ENCODE assay signal across 9 cellular contexts in the genomic region with DNA sequence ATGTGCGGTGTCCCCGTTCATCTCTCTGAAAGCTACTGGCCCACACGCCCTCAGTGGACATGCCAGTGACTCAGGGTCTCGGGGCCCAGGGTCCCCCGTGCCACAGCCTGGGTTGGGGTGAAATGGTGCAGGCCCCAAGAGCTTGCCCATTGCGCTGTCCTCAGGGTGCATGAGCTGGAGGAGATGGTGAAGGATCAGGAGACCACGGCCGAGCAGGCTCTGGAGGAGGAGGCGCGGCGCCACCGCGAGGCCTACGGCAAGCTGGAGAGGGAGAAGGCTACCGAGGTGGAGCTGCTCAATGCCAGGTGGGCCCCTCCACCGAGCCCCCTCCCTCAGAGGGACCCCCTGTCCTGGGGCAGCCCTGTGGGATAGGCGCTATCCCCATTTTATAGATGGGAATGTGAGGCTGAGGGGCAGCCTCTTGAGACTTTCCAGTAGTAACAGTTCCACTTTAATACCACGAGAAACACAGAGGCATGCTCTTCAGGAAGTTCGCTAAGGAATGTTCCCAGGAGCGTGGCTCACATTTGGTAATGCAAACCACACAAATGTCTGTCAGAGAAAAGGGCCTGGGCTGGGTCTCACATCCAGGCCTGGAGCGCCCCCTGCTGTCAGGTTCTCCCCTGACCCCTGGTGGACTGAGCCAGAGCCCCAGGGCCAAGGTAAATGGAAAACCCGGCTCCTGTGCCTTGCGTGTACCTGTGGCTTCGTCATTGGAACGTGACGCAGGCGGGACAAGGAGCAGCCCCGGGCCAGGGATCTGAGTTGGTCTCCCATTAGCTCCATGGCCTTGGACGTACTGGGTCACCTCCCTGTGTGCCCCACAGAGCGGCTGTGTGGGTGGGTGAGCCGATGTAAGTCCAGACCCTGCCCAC.
DNase-seq lines count a peak whose midpoint lies in the region; ATAC-seq lines count a peak whose summit lies in the region.
"Had no signal": no experiment of that assay in that cellular context is flagged by ENCODE, and none has a peak within 500 bp of the region (broad histone marks: within the 10 kb centered on the region; RNA-seq: fewer than 3 reads in every experiment).

No MANE protein-coding gene starts in this region.

- peak overlapping the region in 2 of 6 donors; percentile 11 to 20 for H3K27ac Mint-ChIP-seq in naive B cell
- H3K27ac Mint-ChIP-seq: activated naive CD4-positive, alpha-beta T cell treated with anti-CD3 and anti-CD28 coated beads, Interleukin-2, amount 50 U/mL, for 24 hours had no signal

- peaks cover 0 to 3% (median 2%) of the 10 kb centered on the region in 3 donors for H3K4me1 Mint-ChIP-seq in naive B cell
- H3K4me1 Mint-ChIP-seq: activated naive CD4-positive, alpha-beta T cell treated with anti-CD3 and anti-CD28 coated beads, Interleukin-2, amount 50 U/mL, for 24 hours had no signal

- no peak overlapping the region for H3K4me3 Mint-ChIP-seq in naive B cell
- H3K4me3 Mint-ChIP-seq: activated naive CD4-positive, alpha-beta T cell treated with anti-CD3 and anti-CD28 coated beads, Interleukin-2, amount 50 U/mL, for 24 hours had no signal

- H3K9me3 Mint-ChIP-seq in naive B cell: peaks cover 0 to 4% (median 0%) of the 10 kb centered on the region in 7 donors
- H3K9me3 Mint-ChIP-seq: activated naive CD4-positive, alpha-beta T cell treated with anti-CD3 and anti-CD28 coated beads, Interleukin-2, amount 50 U/mL, for 24 hours had no signal

- peak; percentile 71 for ATAC-seq in HG02798 (IDR thresholded peaks at IDR 0.05; ENCODE audit: poor library complexity, unreplicated experiment)
- peak; percentile 84 to 87 for ATAC-seq in naive B cell (ENCODE audit: low read depth in 2 of 2)
- no peak for ATAC-seq in HG02973 (IDR thresholded peaks at IDR 0.05; ENCODE audit: unreplicated experiment)

- H3K27me3 Mint-ChIP-seq in naive B cell: no peaks in the 10 kb centered on the region
- H3K27me3 Mint-ChIP-seq: activated naive CD4-positive, alpha-beta T cell treated with anti-CD3 and anti-CD28 coated beads, Interleukin-2, amount 50 U/mL, for 24 hours had no signal

- H3K27ac ChIP-seq in epithelial cell of prostate: no peak overlapping the region

- DNase-seq in COLO829 (ENCODE audit: low spot score) (peak; percentile 84), OCI-M2 (lab: John Stamatoyannopoulos, UW; ENCODE audit: unreplicated experiment) (peak; percentile 31), activated T-cell treated with anti-CD3 and anti-CD28 coated beads for 1 hour (ENCODE audit: low read depth) (peak; percentile 92), epithelial cell of prostate (ENCODE audit: low read depth, low spot score) (peak; percentile 45), naive B cell (peak; percentile 78)
- peak; percentile 67 to 85 for DNase-seq in stimulated activated CD8-positive, alpha-beta memory T cell treated with anti-CD3 and anti-CD28 coated beads, Interleukin-7, amount 100 ng/mL, for 1 hour (ENCODE audit: low read depth in 2 of 2)

- H3K36me3 Mint-ChIP-seq in naive B cell: peaks cover 0 to 5% of the 10 kb centered on the region in 2 donors

Comparison
In these comparisons a context has a peak if more than half of its experiments do, and no peak if none do; other contexts are left out.
1. DNase-seq: peak in every context shown above with its lines; median percentile 92 in activated T-cell treated with anti-CD3 and anti-CD28 coated beads for 1 hour; 84 in COLO829; 78 in naive B cell; 76 in stimulated activated CD8-positive, alpha-beta memory T cell treated with anti-CD3 and anti-CD28 coated beads, Interleukin-7, amount 100 ng/mL, for 1 hour; 45 in epithelial cell of prostate; 31 in OCI-M2.